Comparison of ENCODE assay signal across 1 cellular context in the genomic region with DNA sequence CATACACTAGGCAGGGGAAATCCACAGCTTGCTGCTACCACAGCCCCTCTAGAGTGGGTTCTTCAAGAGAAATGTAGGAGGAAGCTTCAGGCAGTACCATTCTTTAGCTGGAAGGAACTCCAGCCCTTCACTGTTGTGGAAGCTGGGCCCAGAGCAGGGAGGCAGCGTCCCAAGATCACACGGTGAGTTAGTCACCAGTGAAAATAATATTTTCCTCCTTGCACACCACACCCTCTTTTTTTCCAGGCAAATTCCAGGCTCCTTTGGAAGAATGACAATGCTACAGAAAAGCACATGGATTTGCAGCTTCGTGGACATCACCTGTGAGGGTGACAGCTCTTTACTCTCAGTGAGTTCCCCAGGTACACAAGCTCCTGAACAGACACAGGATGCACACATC.
TF ChIP-seq lines count a peak whose summit lies in the region.

No MANE protein-coding gene starts in this region.

TF ChIP-seq in WTC11, 78 proteins besides CTCF, POLR2A, EP300 and RAD21 (continued from another document):
- TF ChIP-seq, protein P1, sequence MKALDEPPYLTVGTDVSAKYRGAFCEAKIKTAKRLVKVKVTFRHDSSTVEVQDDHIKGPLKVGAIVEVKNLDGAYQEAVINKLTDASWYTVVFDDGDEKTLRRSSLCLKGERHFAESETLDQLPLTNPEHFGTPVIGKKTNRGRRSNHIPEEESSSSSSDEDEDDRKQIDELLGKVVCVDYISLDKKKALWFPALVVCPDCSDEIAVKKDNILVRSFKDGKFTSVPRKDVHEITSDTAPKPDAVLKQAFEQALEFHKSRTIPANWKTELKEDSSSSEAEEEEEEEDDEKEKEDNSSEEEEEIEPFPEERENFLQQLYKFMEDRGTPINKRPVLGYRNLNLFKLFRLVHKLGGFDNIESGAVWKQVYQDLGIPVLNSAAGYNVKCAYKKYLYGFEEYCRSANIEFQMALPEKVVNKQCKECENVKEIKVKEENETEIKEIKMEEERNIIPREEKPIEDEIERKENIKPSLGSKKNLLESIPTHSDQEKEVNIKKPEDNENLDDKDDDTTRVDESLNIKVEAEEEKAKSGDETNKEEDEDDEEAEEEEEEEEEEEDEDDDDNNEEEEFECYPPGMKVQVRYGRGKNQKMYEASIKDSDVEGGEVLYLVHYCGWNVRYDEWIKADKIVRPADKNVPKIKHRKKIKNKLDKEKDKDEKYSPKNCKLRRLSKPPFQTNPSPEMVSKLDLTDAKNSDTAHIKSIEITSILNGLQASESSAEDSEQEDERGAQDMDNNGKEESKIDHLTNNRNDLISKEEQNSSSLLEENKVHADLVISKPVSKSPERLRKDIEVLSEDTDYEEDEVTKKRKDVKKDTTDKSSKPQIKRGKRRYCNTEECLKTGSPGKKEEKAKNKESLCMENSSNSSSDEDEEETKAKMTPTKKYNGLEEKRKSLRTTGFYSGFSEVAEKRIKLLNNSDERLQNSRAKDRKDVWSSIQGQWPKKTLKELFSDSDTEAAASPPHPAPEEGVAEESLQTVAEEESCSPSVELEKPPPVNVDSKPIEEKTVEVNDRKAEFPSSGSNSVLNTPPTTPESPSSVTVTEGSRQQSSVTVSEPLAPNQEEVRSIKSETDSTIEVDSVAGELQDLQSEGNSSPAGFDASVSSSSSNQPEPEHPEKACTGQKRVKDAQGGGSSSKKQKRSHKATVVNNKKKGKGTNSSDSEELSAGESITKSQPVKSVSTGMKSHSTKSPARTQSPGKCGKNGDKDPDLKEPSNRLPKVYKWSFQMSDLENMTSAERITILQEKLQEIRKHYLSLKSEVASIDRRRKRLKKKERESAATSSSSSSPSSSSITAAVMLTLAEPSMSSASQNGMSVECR (CRISPR knock-in tag; IDR thresholded peaks at IDR 0.05; ENCODE audit: borderline replicate concordance), result no peak
- TF ChIP-seq CBFB (CRISPR knock-in tag; IDR thresholded peaks at IDR 0.05; ENCODE audit: low read depth) (no peak), FOXK1 (CRISPR knock-in tag; IDR thresholded peaks at IDR 0.05) (no peak), TEAD1 (CRISPR knock-in tag; IDR thresholded peaks at IDR 0.05) (no peak), CREB1 (CRISPR knock-in tag; IDR thresholded peaks at IDR 0.05) (no peak), FOXJ3 (CRISPR knock-in tag; IDR thresholded peaks at IDR 0.05; ENCODE audit: borderline replicate concordance) (no peak), NFATC4 (CRISPR knock-in tag; IDR thresholded peaks at IDR 0.05) (no peak)
- TF ChIP-seq, protein P2, sequence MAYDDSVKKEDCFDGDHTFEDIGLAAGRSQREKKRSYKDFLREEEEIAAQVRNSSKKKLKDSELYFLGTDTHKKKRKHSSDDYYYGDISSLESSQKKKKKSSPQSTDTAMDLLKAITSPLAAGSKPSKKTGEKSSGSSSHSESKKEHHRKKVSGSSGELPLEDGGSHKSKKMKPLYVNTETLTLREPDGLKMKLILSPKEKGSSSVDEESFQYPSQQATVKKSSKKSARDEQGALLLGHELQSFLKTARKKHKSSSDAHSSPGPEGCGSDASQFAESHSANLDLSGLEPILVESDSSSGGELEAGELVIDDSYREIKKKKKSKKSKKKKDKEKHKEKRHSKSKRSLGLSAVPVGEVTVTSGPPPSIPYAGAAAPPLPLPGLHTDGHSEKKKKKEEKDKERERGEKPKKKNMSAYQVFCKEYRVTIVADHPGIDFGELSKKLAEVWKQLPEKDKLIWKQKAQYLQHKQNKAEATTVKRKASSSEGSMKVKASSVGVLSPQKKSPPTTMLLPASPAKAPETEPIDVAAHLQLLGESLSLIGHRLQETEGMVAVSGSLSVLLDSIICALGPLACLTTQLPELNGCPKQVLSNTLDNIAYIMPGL (CRISPR knock-in tag; IDR thresholded peaks at IDR 0.05), result no peak
